In genomic region chr6:42784739-42785498, GRCh38 we compare ENCODE assay signal across 1 cellular context.
TF ChIP-seq lines count a peak whose summit lies in the region.

No MANE protein-coding gene starts in this region.

TF ChIP-seq in HepG2, 621 proteins besides CTCF, POLR2A, EP300 and RAD21 (continues in another document):
- TF ChIP-seq ZBTB20 (CRISPR knock-in tag; IDR thresholded peaks at IDR 0.05; ENCODE audit: borderline replicate concordance, low read depth) (no peak), LBX2 (CRISPR knock-in tag; IDR thresholded peaks at IDR 0.05; ENCODE audit: borderline replicate concordance) (no peak), ZFX (CRISPR knock-in tag; IDR thresholded peaks at IDR 0.05; ENCODE audit: low read depth) (0 out of 2 replicates have a peak, but pooled peaks have one; percentile 29), FOXA1 (IDR thresholded peaks at IDR 0.05) (no peak), FOXA1 (CRISPR knock-in tag; IDR thresholded peaks at IDR 0.05) (no peak), ZMYM3 (CRISPR knock-in tag; IDR thresholded peaks at IDR 0.05) (no peak), ZNF569 (CRISPR knock-in tag; IDR thresholded peaks at IDR 0.05; ENCODE audit: borderline replicate concordance) (no peak), SMARCC2 (IDR thresholded peaks at IDR 0.05) (no peak), ZBTB38 (CRISPR knock-in tag; IDR thresholded peaks at IDR 0.05) (no peak), SMAD9 (CRISPR knock-in tag; IDR thresholded peaks at IDR 0.05) (no peak), MYPOP (CRISPR knock-in tag; IDR thresholded peaks at IDR 0.05) (no peak), FOSL2 (CRISPR knock-in tag; IDR thresholded peaks at IDR 0.05) (no peak), ZNF740 (CRISPR knock-in tag; IDR thresholded peaks at IDR 0.05) (no peak), ZFP1 (CRISPR knock-in tag; IDR thresholded peaks at IDR 0.05) (no peak), SP5 (CRISPR knock-in tag; IDR thresholded peaks at IDR 0.05; ENCODE audit: borderline replicate concordance, low read depth) (no peak), ZNF672 (CRISPR knock-in tag; IDR thresholded peaks at IDR 0.05) (no peak), CREM (IDR thresholded peaks at IDR 0.05) (no peak), CREM (CRISPR knock-in tag; IDR thresholded peaks at IDR 0.05) (no peak), ZNF768 (CRISPR knock-in tag; IDR thresholded peaks at IDR 0.05) (no peak), ZNF501 (CRISPR knock-in tag; IDR thresholded peaks at IDR 0.05) (0 out of 2 replicates have a peak, but pooled peaks have one; percentile 22), KLF16 (CRISPR knock-in tag; IDR thresholded peaks at IDR 0.05) (no peak), RFXANK (CRISPR knock-in tag; IDR thresholded peaks at IDR 0.05) (no peak), THAP11 (CRISPR knock-in tag; IDR thresholded peaks at IDR 0.05) (no peak), NBN (conservative IDR thresholded peaks at IDR 0.05) (no peak), FUBP1 (CRISPR knock-in tag; IDR thresholded peaks at IDR 0.05; ENCODE audit: borderline replicate concordance) (no peak), MXD4 (CRISPR knock-in tag; IDR thresholded peaks at IDR 0.05) (no peak), ZBTB3 (CRISPR knock-in tag; IDR thresholded peaks at IDR 0.05; ENCODE audit: borderline replicate concordance, low read depth) (0 out of 2 replicates have a peak, but pooled peaks have one; percentile 39), ZNF629 (CRISPR knock-in tag; conservative IDR thresholded peaks at IDR 0.05) (no peak), NCOA5 (CRISPR knock-in tag; IDR thresholded peaks at IDR 0.05) (no peak), RFXAP (CRISPR knock-in tag; IDR thresholded peaks at IDR 0.05; ENCODE audit: borderline replicate concordance) (no peak), DPF2 (CRISPR knock-in tag; IDR thresholded peaks at IDR 0.05; ENCODE audit: borderline replicate concordance, low read depth) (no peak), RFX1 (IDR thresholded peaks at IDR 0.05) (no peak), POLR2AphosphoS5 (IDR thresholded peaks at IDR 0.05; ENCODE audit: low read depth, low read length) (0 out of 2 replicates have a peak, but pooled peaks have one; percentile 30), AGO2 (optimal IDR thresholded peaks at IDR 0.05; ENCODE audit: low read depth, low read length) (peak; percentile 29), ATF1 (CRISPR knock-in tag; IDR thresholded peaks at IDR 0.05) (no peak), MLLT10 (CRISPR knock-in tag; IDR thresholded peaks at IDR 0.05) (no peak), ZNF180 (CRISPR knock-in tag; IDR thresholded peaks at IDR 0.05; ENCODE audit: borderline replicate concordance, low read depth) (no peak), ZNF780A (CRISPR knock-in tag; IDR thresholded peaks at IDR 0.05) (no peak), PAWR (CRISPR knock-in tag; IDR thresholded peaks at IDR 0.05; ENCODE audit: borderline replicate concordance) (no peak), HMG20A (CRISPR knock-in tag; IDR thresholded peaks at IDR 0.05; ENCODE audit: borderline replicate concordance) (no peak), SRSF4 (IDR thresholded peaks at IDR 0.05; ENCODE audit: low read depth, low read length, poor library complexity, severe bottlenecking) (no peak), HMG20B (CRISPR knock-in tag; conservative IDR thresholded peaks at IDR 0.05) (no peak), ZNF598 (CRISPR knock-in tag; IDR thresholded peaks at IDR 0.05; ENCODE audit: borderline replicate concordance) (no peak), MBNL3 (CRISPR knock-in tag; conservative IDR thresholded peaks at IDR 0.05) (0 out of 2 replicates have a peak, but pooled peaks have one; percentile 27), ZNF75D (CRISPR knock-in tag; IDR thresholded peaks at IDR 0.05; ENCODE audit: borderline replicate concordance) (no peak), KDM5A (IDR thresholded peaks at IDR 0.05; ENCODE audit: borderline replicate concordance, low read length) (no peak), ATAD3A (CRISPR knock-in tag; IDR thresholded peaks at IDR 0.05) (no peak), ZNF383 (CRISPR knock-in tag; IDR thresholded peaks at IDR 0.05; ENCODE audit: borderline replicate concordance) (no peak), PBX2 (CRISPR knock-in tag; IDR thresholded peaks at IDR 0.05) (no peak), ZNF367 (CRISPR knock-in tag; IDR thresholded peaks at IDR 0.05; ENCODE audit: borderline replicate concordance) (no peak), BRF2 (CRISPR knock-in tag; IDR thresholded peaks at IDR 0.05) (no peak), TBX3 (IDR thresholded peaks at IDR 0.05; ENCODE audit: borderline replicate concordance) (no peak), ZNF841 (CRISPR knock-in tag; IDR thresholded peaks at IDR 0.05; ENCODE audit: borderline replicate concordance) (no peak), STAG1 (CRISPR knock-in tag; IDR thresholded peaks at IDR 0.05) (no peak), FOXM1 (CRISPR knock-in tag; IDR thresholded peaks at IDR 0.05) (no peak), TERF1 (CRISPR knock-in tag; IDR thresholded peaks at IDR 0.05) (no peak), ZIK1 (CRISPR knock-in tag; IDR thresholded peaks at IDR 0.05; ENCODE audit: borderline replicate concordance, low read depth) (no peak), TBP (CRISPR knock-in tag; IDR thresholded peaks at IDR 0.05) (no peak), ZNF558 (CRISPR knock-in tag; IDR thresholded peaks at IDR 0.05; ENCODE audit: borderline replicate concordance) (no peak), ZNF777 (CRISPR knock-in tag; IDR thresholded peaks at IDR 0.05) (no peak), RBM22 (optimal IDR thresholded peaks at IDR 0.05; ENCODE audit: low read length) (peak; percentile 70), ZNF124 (CRISPR knock-in tag; IDR thresholded peaks at IDR 0.05) (no peak), ZNF576 (CRISPR knock-in tag; IDR thresholded peaks at IDR 0.05) (no peak), RBFOX2 (IDR thresholded peaks at IDR 0.05; ENCODE audit: low read depth, low read length) (peak; percentile 41; the same call in 1 of the 2 replicates), GFI1 (CRISPR knock-in tag; IDR thresholded peaks at IDR 0.05; ENCODE audit: borderline replicate concordance) (no peak), HBP1 (CRISPR knock-in tag; IDR thresholded peaks at IDR 0.05; ENCODE audit: low read depth) (no peak), KDM5B (CRISPR knock-in tag; IDR thresholded peaks at IDR 0.05; ENCODE audit: borderline replicate concordance) (no peak), ZBTB2 (CRISPR knock-in tag; IDR thresholded peaks at IDR 0.05; ENCODE audit: low read depth) (no peak), POLR2G (IDR thresholded peaks at IDR 0.05; ENCODE audit: low read depth, low read length) (peak; percentile 57)
- TF ChIP-seq, protein P1, sequence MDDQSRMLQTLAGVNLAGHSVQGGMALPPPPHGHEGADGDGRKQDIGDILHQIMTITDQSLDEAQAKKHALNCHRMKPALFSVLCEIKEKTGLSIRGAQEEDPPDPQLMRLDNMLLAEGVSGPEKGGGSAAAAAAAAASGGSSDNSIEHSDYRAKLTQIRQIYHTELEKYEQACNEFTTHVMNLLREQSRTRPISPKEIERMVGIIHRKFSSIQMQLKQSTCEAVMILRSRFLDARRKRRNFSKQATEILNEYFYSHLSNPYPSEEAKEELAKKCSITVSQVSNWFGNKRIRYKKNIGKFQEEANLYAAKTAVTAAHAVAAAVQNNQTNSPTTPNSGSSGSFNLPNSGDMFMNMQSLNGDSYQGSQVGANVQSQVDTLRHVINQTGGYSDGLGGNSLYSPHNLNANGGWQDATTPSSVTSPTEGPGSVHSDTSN (CRISPR knock-in tag; IDR thresholded peaks at IDR 0.05; ENCODE audit: borderline replicate concordance), result no peak
- TF ChIP-seq, protein P2, sequence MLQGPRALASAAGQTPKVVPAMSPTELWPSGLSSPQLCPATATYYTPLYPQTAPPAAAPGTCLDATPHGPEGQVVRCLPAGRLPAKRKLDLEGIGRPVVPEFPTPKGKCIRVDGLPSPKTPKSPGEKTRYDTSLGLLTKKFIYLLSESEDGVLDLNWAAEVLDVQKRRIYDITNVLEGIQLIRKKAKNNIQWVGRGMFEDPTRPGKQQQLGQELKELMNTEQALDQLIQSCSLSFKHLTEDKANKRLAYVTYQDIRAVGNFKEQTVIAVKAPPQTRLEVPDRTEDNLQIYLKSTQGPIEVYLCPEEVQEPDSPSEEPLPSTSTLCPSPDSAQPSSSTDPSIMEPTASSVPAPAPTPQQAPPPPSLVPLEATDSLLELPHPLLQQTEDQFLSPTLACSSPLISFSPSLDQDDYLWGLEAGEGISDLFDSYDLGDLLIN (CRISPR knock-in tag; IDR thresholded peaks at IDR 0.05; ENCODE audit: borderline replicate concordance), result no peak
